29 cellular contexts compared by ENCODE assay signal in genomic region chr18:4468515-4468914, GRCh38. TPM values are rescaled to one million over a fixed set of nuclear protein-coding genes. Genes with fewer than 3 reads are reported as not detected.
"Had no signal": no experiment of that assay in that cellular context is flagged by ENCODE, and none has a peak within 500 bp of the region (broad histone marks: within the 10 kb centered on the region; RNA-seq: fewer than 3 reads in every experiment).

No MANE protein-coding gene starts in this region.

- H3K4me2 ChIP-seq: hepatocyte, smooth muscle cell had no signal

- H3K27ac ChIP-seq: dorsolateral prefrontal cortex, epithelial cell of prostate, gastroesophageal sphincter, heart left ventricle, hepatocyte, left lung, prostate gland, right atrium auricular region, suprapubic skin, transverse colon, upper lobe of right lung, uterus had no signal

- H3K79me2 ChIP-seq: hepatocyte had no signal

- H2AFZ ChIP-seq: hepatocyte had no signal

- FAIRE-seq: colon, islet of Langerhans had no signal

- DNase-seq: dorsolateral prefrontal cortex; effector CD4-positive, alpha-beta T cell; foreskin fibroblast; heart left ventricle; left cardiac atrium; left lung; mesenchymal stem cell; midbrain; naive thymus-derived CD4-positive, alpha-beta T cell; nucleus accumbens; stimulated activated CD4-positive, alpha-beta T cell treated with anti-CD3 and anti-CD28 coated beads, Interleukin-12 subunit alpha, Interleukin-12 subunit beta, amount 100 ng/mL, for 4 hours; stimulated activated CD4-positive, alpha-beta T cell treated with anti-CD3 and anti-CD28 coated beads, Interleukin-1b, Interleukin-23, amount 100 ng/mL, for 48 hours; stimulated activated CD4-positive, alpha-beta T cell treated with anti-CD3 and anti-CD28 coated beads, Interleukin-4, amount 100 ng/mL, for 1 hour; stimulated activated CD8-positive, alpha-beta memory T cell treated with anti-CD3 and anti-CD28 coated beads, Interleukin-4, amount 100 ng/mL, for 48 hours; stimulated activated naive CD4-positive, alpha-beta T cell; stimulated activated naive CD8-positive, alpha-beta T cell treated with anti-CD3 and anti-CD28 coated beads, Interleukin-15, amount 100 ng/mL, for 72 hours; transverse colon; upper lobe of right lung; uterus had no signal

- H3K9me3 ChIP-seq: gastroesophageal sphincter, heart left ventricle, left lung, prostate gland, right atrium auricular region, suprapubic skin, transverse colon, upper lobe of right lung, uterus had no signal

- H3K36me3 ChIP-seq: gastroesophageal sphincter, heart left ventricle, left lung, prostate gland, right atrium auricular region, suprapubic skin, transverse colon, upper lobe of right lung, uterus had no signal

- H3K4me3 ChIP-seq: dorsolateral prefrontal cortex, gastroesophageal sphincter, heart left ventricle, hepatocyte, left lung, prostate gland, right atrium auricular region, smooth muscle cell, suprapubic skin, transverse colon, upper lobe of right lung, uterus had no signal

- H3K27me3 ChIP-seq: gastroesophageal sphincter, left lung, right atrium auricular region, suprapubic skin, transverse colon, upper lobe of right lung, uterus had no signal

- H3K4me1 ChIP-seq: gastroesophageal sphincter, heart left ventricle, left lung, prostate gland, right atrium auricular region, suprapubic skin, transverse colon, upper lobe of right lung, uterus had no signal

RNA-seq across cellular contexts. Expression of gene DLGAP1, which starts 13.4 kb away (rescaled TPM):
- total RNA-seq: lung microvascular endothelial cell had no signal
- polyA plus RNA-seq: naive thymus-derived CD4-positive, alpha-beta T cell had no signal
